ENCODE assay signal across 11 cellular contexts in the genomic region with DNA sequence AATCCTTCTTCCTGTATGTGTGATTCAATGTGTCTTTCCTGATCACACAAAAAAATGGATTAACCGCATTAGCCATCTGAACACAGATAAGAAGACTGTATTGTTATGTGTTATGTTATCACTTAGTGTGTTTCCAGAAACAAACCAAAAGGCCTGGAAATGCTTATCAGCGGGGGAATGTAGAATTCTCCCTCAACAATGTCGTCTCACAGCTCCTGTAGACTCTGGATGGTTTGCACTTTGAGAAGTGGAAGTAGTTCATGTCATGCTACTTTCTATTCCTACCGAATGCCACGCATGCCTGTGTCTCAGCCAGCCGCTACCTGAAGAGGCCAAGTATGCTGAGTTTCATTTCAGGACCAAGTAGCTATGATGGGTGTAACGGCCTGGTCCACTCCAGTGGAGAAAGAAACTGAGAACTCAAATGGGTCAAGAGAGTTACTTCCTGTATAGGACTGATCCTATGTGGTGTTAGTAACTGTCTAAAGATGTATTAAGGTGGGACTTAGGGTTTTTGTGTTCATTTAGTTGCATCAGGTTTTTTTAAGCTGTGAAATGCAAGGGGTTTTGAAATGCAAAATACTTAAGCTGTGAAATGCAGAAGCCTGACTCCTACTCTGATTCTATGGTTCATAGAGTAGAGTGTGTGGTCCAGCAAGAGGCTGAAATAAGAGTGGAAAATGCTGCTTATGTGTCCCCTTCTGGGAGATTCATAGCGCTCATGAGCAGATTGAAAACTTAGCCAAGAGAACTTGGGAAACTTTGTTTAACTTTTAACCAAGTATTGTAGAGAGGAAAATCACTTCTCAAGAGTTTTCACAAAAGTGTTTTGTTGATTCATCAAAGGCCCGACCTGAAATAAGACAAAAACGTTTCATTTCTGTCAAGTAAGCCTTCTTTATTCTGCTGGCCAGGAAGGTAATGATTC.
A peak's percentile ranks its signal among the peaks of the same experiment; 100 is the strongest.
DNase-seq lines count a peak whose midpoint lies in the region; ATAC-seq and TF ChIP-seq lines count a peak whose summit lies in the region.
"Had no signal": no experiment of that assay in that cellular context is flagged by ENCODE, and none has a peak within 500 bp of the region (broad histone marks: within the 10 kb centered on the region; RNA-seq: fewer than 3 reads in every experiment).

No MANE protein-coding gene starts in this region.

- H3K27ac ChIP-seq in MM.1S (ENCODE audit: low read length) (peak overlapping the region; percentile 87), A673 (ENCODE audit: low read depth, low read length, poor library complexity, severe bottlenecking) (no peak overlapping the region)
- H3K27ac ChIP-seq: uterus had no signal

- H3K27me3 Mint-ChIP-seq in glutamatergic neuron (ENCODE audit: unreplicated experiment), result no peaks in the 10 kb centered on the region

- H3K27me3 ChIP-seq in MM.1S (replicated peaks; ENCODE audit: insufficient read depth, low read length) (no peaks in the 10 kb centered on the region), A673 (replicated peaks; ENCODE audit: insufficient read depth, low read depth, low read length, poor library complexity) (no peaks in the 10 kb centered on the region)
- H3K27me3 ChIP-seq: uterus had no signal

- peaks cover 44% of the 10 kb centered on the region for H3F3A ChIP-seq in MM.1S (ENCODE audit: insufficient read depth, low read length)

- no peaks in the 10 kb centered on the region for H3K79me2 ChIP-seq in MM.1S (ENCODE audit: low read length)

- H3K36me3 Mint-ChIP-seq in glutamatergic neuron (ENCODE audit: unreplicated experiment), result no peaks in the 10 kb centered on the region

- peak overlapping the region; percentile 39 for H3K9ac ChIP-seq in MM.1S (ENCODE audit: low read length)

- H3K4me2 ChIP-seq in MM.1S (ENCODE audit: low read depth, low read length), result peak overlapping the region; percentile 52

- no peak for TF ChIP-seq CTCF in GM10248 (IDR thresholded peaks at IDR 0.05; ENCODE audit: control extremely low read depth, extremely low read depth, low read depth, missing control alignments)
- no peak for TF ChIP-seq CTCF in MM.1S (IDR thresholded peaks at IDR 0.05; ENCODE audit: low read length)
- no peak for TF ChIP-seq CTCF in glutamatergic neuron (IDR thresholded peaks at IDR 0.05; ENCODE audit: partially characterized antibody, unreplicated experiment)
- no peak for TF ChIP-seq CTCF in A673 (conservative IDR thresholded peaks at IDR 0.05; ENCODE audit: low read depth, low read length)

- peak; percentile 60 for ATAC-seq in GM21786 (IDR thresholded peaks at IDR 0.05; ENCODE audit: unreplicated experiment)

- H3K4me1 Mint-ChIP-seq in glutamatergic neuron (ENCODE audit: low read depth, unreplicated experiment), result no peaks in the 10 kb centered on the region

- H4K20me1 ChIP-seq in MM.1S (ENCODE audit: insufficient read depth, low read length), result no peaks in the 10 kb centered on the region

- H3K36me3 ChIP-seq in MM.1S (replicated peaks; ENCODE audit: insufficient read depth, low read length) (no peaks in the 10 kb centered on the region), A673 (ENCODE audit: insufficient read depth, low read length, poor library complexity, severe bottlenecking) (no peaks in the 10 kb centered on the region)
- H3K36me3 ChIP-seq: uterus had no signal

- POLR2A ChIA-PET in GM10248 (lab: Yijun Ruan, JAX), result no interaction called here
- POLR2A ChIA-PET in A673 (lab: Charles Lee; ENCODE audit: low non-redundant PET), result no interaction called here

- H3K9me2 ChIP-seq in MM.1S (replicated peaks; ENCODE audit: insufficient read depth, low read length), result no peaks in the 10 kb centered on the region

- CTCF ChIA-PET in GM10248 (lab: Yijun Ruan, JAX), result interaction anchor here (1.0 to 1.6 kb wide), 3 partner anchors 9 to 17 kb away, joined by 3 to 5 read pairs (median 3); no protein-coding TSS in a partner anchor
- CTCF ChIA-PET in A673 (lab: Charles Lee), result no interaction called here

- intact Hi-C loops in head of caudate nucleus (cut with DNase I), result no loop called here
- intact Hi-C loops in A673 (cut with micrococcal nuclease; ENCODE audit: unreplicated experiment), result no loop called here

- no peak overlapping the region for H3K4me3 Mint-ChIP-seq in glutamatergic neuron (ENCODE audit: unreplicated experiment)

- no TSS peak for BruUV-seq in A673 (replicated peaks; lab: Mats Ljungman, UMichigan)

- H3K9me3 ChIP-seq in MM.1S (replicated peaks; ENCODE audit: insufficient read depth, low read length) (no peaks in the 10 kb centered on the region), A673 (ENCODE audit: low read depth, low read length, poor library complexity, severe bottlenecking) (no peaks in the 10 kb centered on the region)
- H3K9me3 ChIP-seq: uterus had no signal

- DNase-seq in GM10248 (ENCODE audit: extremely low spot score), result peak; percentile 15
- peak; percentile 90 for DNase-seq in MM.1S
- peak; percentile 49 for DNase-seq in left kidney (ENCODE audit: low read depth, low spot score)
- DNase-seq in T-helper 2 cell, result no peak
- DNase-seq in head of caudate nucleus, result no peak
- no peak for DNase-seq in glutamatergic neuron
- DNase-seq in A673 (ENCODE audit: low spot score), result no peak
- DNase-seq: activated gamma-delta T cell treated with Interleukin-2 at 50 U/mL for 16 hours, NCI-H2029 treated with DMSO at 0.1 percent for 48 hours, uterus had no signal

- H3K4me3 ChIP-seq in MM.1S (ENCODE audit: low read length), result peak overlapping the region; percentile 26; the same call in 1 of the 2 replicates
- H3K4me3 ChIP-seq in A673 (ENCODE audit: low read depth, low read length, poor library complexity, severe bottlenecking), result no peak overlapping the region
- H3K4me3 ChIP-seq: uterus had no signal

- no peak overlapping the region for H3K27ac Mint-ChIP-seq in glutamatergic neuron (ENCODE audit: unreplicated experiment)

- H3K4me1 ChIP-seq in MM.1S (ENCODE audit: low read length) (peaks cover 48% of the 10 kb centered on the region), A673 (ENCODE audit: insufficient read depth, low read length, poor library complexity, severe bottlenecking) (no peaks in the 10 kb centered on the region)
- H3K4me1 ChIP-seq: uterus had no signal

- peak overlapping the region; percentile 48 for H2AFZ ChIP-seq in MM.1S (ENCODE audit: low read length)

- no peaks in the 10 kb centered on the region for H3K9me3 Mint-ChIP-seq in glutamatergic neuron (ENCODE audit: unreplicated experiment)

Comparison
In these comparisons a context has a peak if more than half of its experiments do, and no peak if none do; other contexts are left out.
1. DNase-seq: peak in GM10248 (single experiment), MM.1S (single experiment) and left kidney (single experiment); none in T-helper 2 cell (0 of 5), head of caudate nucleus (0 of 42), glutamatergic neuron (single experiment) and A673 (single experiment).